In genomic region chr4:73206236-73206635, GRCh38 we compare ENCODE assay signal across 1 cellular context.
TF ChIP-seq lines count a peak whose summit lies in the region.

No MANE protein-coding gene starts in this region.

TF ChIP-seq in HEK293, 187 proteins besides CTCF, POLR2A, EP300 and RAD21 (continued from another document):
- TF ChIP-seq BCL11B (tag by site-specific recombination; IDR thresholded peaks at IDR 0.05; ENCODE audit: low read depth) (no peak), ZNF561 (tag by site-specific recombination; IDR thresholded peaks at IDR 0.05; ENCODE audit: borderline replicate concordance) (no peak), FEZF1 (tag by site-specific recombination; IDR thresholded peaks at IDR 0.05) (no peak), ZFP41 (tag by site-specific recombination; IDR thresholded peaks at IDR 0.05; ENCODE audit: borderline replicate concordance) (no peak), ZNF596 (tag by site-specific recombination; IDR thresholded peaks at IDR 0.05) (peak; percentile 93), HOXD13 (CRISPR knock-in tag; IDR thresholded peaks at IDR 0.05; ENCODE audit: borderline replicate concordance) (no peak), ZNF658 (tag by site-specific recombination; IDR thresholded peaks at IDR 0.05) (no peak), PRDM1 (tag by site-specific recombination; IDR thresholded peaks at IDR 0.05) (no peak), ZNF473 (tag by site-specific recombination; IDR thresholded peaks at IDR 0.05) (no peak), SP7 (tag by site-specific recombination; IDR thresholded peaks at IDR 0.05) (no peak)
